8 cellular contexts compared by ENCODE assay signal in the genomic region with DNA sequence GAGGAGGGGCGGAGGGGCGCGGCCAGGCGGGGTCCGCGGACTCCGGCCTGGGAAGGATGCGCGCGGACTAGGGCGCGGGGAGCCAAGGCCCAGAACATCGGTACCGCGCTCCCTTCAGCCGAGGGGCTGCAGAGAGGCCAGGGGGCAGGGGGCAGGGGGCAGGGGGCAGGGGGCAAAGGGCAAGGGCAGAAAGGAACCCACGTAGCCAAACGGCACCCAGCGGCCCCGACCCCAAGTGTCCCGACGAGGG.
DNase-seq lines count a peak whose midpoint lies in the region; ATAC-seq and TF ChIP-seq lines count a peak whose summit lies in the region.

No MANE protein-coding gene starts in this region.

- peak overlapping the region; percentile 68; the same call in 1 of the 2 replicates for H3K27ac ChIP-seq in SK-N-MC

- no peak for TF ChIP-seq POLR2A in erythroblast (IDR thresholded peaks at IDR 0.05; ENCODE audit: low read length)

- peak overlapping the region; percentile 89 for H3K9ac ChIP-seq in SK-N-MC (ENCODE audit: insufficient read length)

- DNase-seq in SIG-M5 treated with dmso at 0.1 percent for 504 hours (lab: John Stamatoyannopoulos, UW; ENCODE audit: unreplicated experiment) (peak; percentile 37), SIG-M5 (lab: John Stamatoyannopoulos, UW) (no peak), SK-N-MC (ENCODE audit: low read depth, low spot score) (no peak), erythroblast (lab: John Stamatoyannopoulos, UW) (peak; percentile 57 to 63), NCI-H1417 treated with DMSO at 0.1 percent for 48 hours (lab: John Stamatoyannopoulos, UW) (no peak), SKM-1 (lab: John Stamatoyannopoulos, UW; ENCODE audit: unreplicated experiment) (no peak)

- H3K4me1 ChIP-seq in neuron (ENCODE audit: insufficient read depth, low read length), result peaks cover 30% of the 10 kb centered on the region

- H3K36me3 ChIP-seq in SK-N-MC (ENCODE audit: insufficient read depth, low read length) (no peaks in the 10 kb centered on the region), neuron (ENCODE audit: insufficient read depth, low read length) (peaks cover 5% of the 10 kb centered on the region)

- H3K9me3 ChIP-seq in SK-N-MC (ENCODE audit: low read depth, low read length), result no peaks in the 10 kb centered on the region
- no peaks in the 10 kb centered on the region for H3K9me3 ChIP-seq in neuron (ENCODE audit: low read length)

- H3K4me3 ChIP-seq in SK-N-MC, result peak overlapping the region; percentile 99
- H3K4me3 ChIP-seq in neuron (ENCODE audit: low read length), result peak overlapping the region; percentile 61

- peak overlapping the region; percentile 55 for H2AFZ ChIP-seq in neuron (ENCODE audit: low read depth, low read length)

- ATAC-seq in HG02840 (IDR thresholded peaks at IDR 0.05; ENCODE audit: low FRiP score, unreplicated experiment), result peak; percentile 27

- no peaks in the 10 kb centered on the region for H3K27me3 ChIP-seq in neuron (ENCODE audit: insufficient read depth, low read length)

Comparison
In these comparisons a context has a peak if more than half of its experiments do, and no peak if none do; other contexts are left out.
1. DNase-seq: peak in SIG-M5 treated with dmso at 0.1 percent for 504 hours (single experiment) and erythroblast (2 of 2); none in SIG-M5 (single experiment), SK-N-MC (single experiment), NCI-H1417 treated with DMSO at 0.1 percent for 48 hours (single experiment) and SKM-1 (single experiment).